Comparison of ENCODE assay signal across 10 cellular contexts in the genomic region with DNA sequence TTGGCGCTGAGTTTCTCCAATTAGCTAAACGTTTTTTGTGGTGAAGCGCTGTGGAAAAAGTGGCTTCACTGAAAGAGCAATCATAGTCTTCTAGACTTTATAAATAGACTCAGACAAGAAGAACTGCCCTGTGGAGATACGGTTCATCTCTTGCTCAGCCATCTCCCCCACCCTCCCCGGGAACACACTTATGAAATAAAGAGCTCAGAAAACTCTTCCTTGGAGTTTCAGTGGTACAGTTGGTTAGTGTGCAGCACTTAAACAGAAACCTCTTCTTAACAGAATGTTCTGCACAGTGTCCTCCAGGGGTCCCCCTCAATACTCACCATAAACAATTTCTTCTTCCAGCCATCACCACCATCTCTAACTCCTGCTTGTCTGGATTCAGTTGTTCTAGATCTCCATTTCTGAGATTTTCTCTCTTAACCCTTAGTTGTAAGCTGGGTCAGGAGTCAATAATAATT.
DNase-seq lines count a peak whose midpoint lies in the region; ATAC-seq and TF ChIP-seq lines count a peak whose summit lies in the region.
"Had no signal": no experiment of that assay in that cellular context is flagged by ENCODE, and none has a peak within 500 bp of the region (broad histone marks: within the 10 kb centered on the region; RNA-seq: fewer than 3 reads in every experiment).

No MANE protein-coding gene starts in this region.

- no peaks in the 10 kb centered on the region for H3K9me3 Mint-ChIP-seq in activated naive CD8-positive, alpha-beta T cell treated with anti-CD3 and anti-CD28 coated beads, Interleukin-2, amount 10 ng/mL, durations not matched to agents 7 days and 5 days
- H3K9me3 Mint-ChIP-seq: T-helper 1 cell treated with Interleukin-12 subunit alpha and Interleukin-12 subunit beta and Interleukin-4 antibody, amounts not matched to agents 30 μg/mL and 1 μg/mL, for 36 hours had no signal

- DNase-seq in DMS53 (lab: John Stamatoyannopoulos, UW), result peak; percentile 8
- DNase-seq in DMS53 treated with DMSO at 0.1 percent for 48 hours (lab: John Stamatoyannopoulos, UW; ENCODE audit: unreplicated experiment), result no peak
- DNase-seq in activated naive CD8-positive, alpha-beta T cell treated with anti-CD3 and anti-CD28 coated beads, Interleukin-2, amount 10 ng/mL, durations not matched to agents 7 days and 5 days, result no peak
- peak; percentile 18 for DNase-seq in renal cortical epithelial cell (ENCODE audit: low read depth)
- DNase-seq in testis, result no peak
- DNase-seq in NCI-H526 treated with DMSO at 0.1 percent for 48 hours (lab: John Stamatoyannopoulos, UW), result no peak
- DNase-seq in iPS-NIHi7 (ENCODE audit: extremely low spot score), result no peak

- no peak overlapping the region for H3K4me3 ChIP-seq in testis

- TF ChIP-seq CTCF in testis (IDR thresholded peaks at IDR 0.05), result no peak

- peaks cover 6% of the 10 kb centered on the region for H3K36me3 Mint-ChIP-seq in activated naive CD8-positive, alpha-beta T cell treated with anti-CD3 and anti-CD28 coated beads, Interleukin-2, amount 10 ng/mL, durations not matched to agents 7 days and 5 days

- H3K4me1 ChIP-seq in testis, result no peaks in the 10 kb centered on the region

- intact Hi-C loops in testis (cut with DNase I; ENCODE audit: low total_unique reads), result no loop called here

- no peak for TF ChIP-seq POLR2A in testis (IDR thresholded peaks at IDR 0.05)

- H3K9me3 ChIP-seq in testis, result no peaks in the 10 kb centered on the region

- no peak overlapping the region for H3K27ac Mint-ChIP-seq in activated naive CD8-positive, alpha-beta T cell treated with anti-CD3 and anti-CD28 coated beads, Interleukin-2, amount 10 ng/mL, durations not matched to agents 7 days and 5 days
- H3K27ac Mint-ChIP-seq: T-helper 1 cell treated with Interleukin-12 subunit alpha and Interleukin-12 subunit beta and Interleukin-4 antibody, amounts not matched to agents 30 μg/mL and 1 μg/mL, for 36 hours had no signal

- H3K36me3 ChIP-seq in testis (ENCODE audit: low read depth, missing control alignments), result no peaks in the 10 kb centered on the region

- POLR2A ChIA-PET in activated naive CD8-positive, alpha-beta T cell treated with anti-CD3 and anti-CD28 coated beads, Interleukin-2, amount 10 ng/mL, durations not matched to agents 7 days and 5 days (lab: Charles Lee), result interaction anchor here (0.7 to 1.6 kb wide), 3 partner anchors 11 to 398 kb away, joined by 3 to 8 read pairs (median 5); partner anchors contain the start of gene NR3C2

- no peak overlapping the region for H3K4me3 Mint-ChIP-seq in activated naive CD8-positive, alpha-beta T cell treated with anti-CD3 and anti-CD28 coated beads, Interleukin-2, amount 10 ng/mL, durations not matched to agents 7 days and 5 days
- H3K4me3 Mint-ChIP-seq: T-helper 1 cell treated with Interleukin-12 subunit alpha and Interleukin-12 subunit beta and Interleukin-4 antibody, amounts not matched to agents 30 μg/mL and 1 μg/mL, for 36 hours had no signal

- 62 to 75% methylated on average over 5 of the region's 5 CpGs for WGBS in testis, 2 donors

- ATAC-seq in HG03039 (IDR thresholded peaks at IDR 0.05; ENCODE audit: unreplicated experiment), result peak; percentile 86
- peak; percentile 65 for ATAC-seq in activated naive CD8-positive, alpha-beta T cell treated with anti-CD3 and anti-CD28 coated beads, Interleukin-2, amount 10 ng/mL, durations not matched to agents 7 days and 5 days (ENCODE audit: low read depth)

- H3K27me3 ChIP-seq in testis, result no peaks in the 10 kb centered on the region

- no peaks in the 10 kb centered on the region for H3K27me3 Mint-ChIP-seq in activated naive CD8-positive, alpha-beta T cell treated with anti-CD3 and anti-CD28 coated beads, Interleukin-2, amount 10 ng/mL, durations not matched to agents 7 days and 5 days

- H3K27ac ChIP-seq in testis, result no peak overlapping the region
- H3K27ac ChIP-seq: 22Rv1 had no signal

- H3K4me1 Mint-ChIP-seq in activated naive CD8-positive, alpha-beta T cell treated with anti-CD3 and anti-CD28 coated beads, Interleukin-2, amount 10 ng/mL, durations not matched to agents 7 days and 5 days, result peaks cover 7% of the 10 kb centered on the region

Comparison
In these comparisons a context has a peak if more than half of its experiments do, and no peak if none do; other contexts are left out.
1. DNase-seq: peak in DMS53 (single experiment) and renal cortical epithelial cell (single experiment); none in DMS53 treated with DMSO at 0.1 percent for 48 hours (single experiment), activated naive CD8-positive, alpha-beta T cell treated with anti-CD3 and anti-CD28 coated beads, Interleukin-2, amount 10 ng/mL, durations not matched to agents 7 days and 5 days (single experiment), testis (single experiment), NCI-H526 treated with DMSO at 0.1 percent for 48 hours (single experiment) and iPS-NIHi7 (single experiment).